28 cellular contexts compared by ENCODE assay signal in the genomic region with DNA sequence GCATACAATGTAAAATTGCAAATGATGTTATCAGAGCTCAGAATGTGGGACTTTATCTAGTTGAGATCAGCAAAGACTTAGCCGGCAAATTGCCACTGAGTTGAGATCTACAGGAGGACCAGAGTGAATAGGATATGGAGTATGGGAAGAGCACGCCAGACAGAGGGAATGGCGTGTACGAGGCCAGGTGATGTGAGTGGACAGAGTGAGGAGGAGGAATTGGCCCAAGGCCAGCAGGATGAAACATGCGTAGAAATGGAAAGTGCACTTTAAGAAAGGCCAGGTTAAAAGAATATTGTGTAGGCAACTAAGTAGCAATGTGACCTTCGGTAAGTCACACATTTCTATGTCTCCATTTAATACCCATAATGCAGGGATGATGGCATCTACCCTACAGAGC.
"Had no signal": no experiment of that assay in that cellular context is flagged by ENCODE, and none has a peak within 500 bp of the region (broad histone marks: within the 10 kb centered on the region; RNA-seq: fewer than 3 reads in every experiment).

No MANE protein-coding gene starts in this region.

- H3K9me3 ChIP-seq: ascending aorta, MG63, SK-N-SH had no signal

- H3K4me3 ChIP-seq: ascending aorta, MG63, PC-9, SJSA1 had no signal

- DNase-seq: activated CD4-positive, alpha-beta T cell treated with anti-CD3 and anti-CD28 coated beads, Interleukin-2, amount 10 ng/mL, durations not matched to agents 24 days and 14 days; activated CD4-positive, alpha-beta T cell treated with anti-CD3 and anti-CD28 coated beads, Interleukin-2, amount 50 U/mL, for 4 hours; activated CD8-positive, alpha-beta T cell treated with anti-CD3 and anti-CD28 coated beads for 36 hours; activated gamma-delta T cell; activated naive CD4-positive, alpha-beta T cell treated with Interleukin-2 at 50 U/mL for 16 hours; activated naive CD8-positive, alpha-beta T cell treated with anti-CD3 and anti-CD28 coated beads, Interleukin-2, amount 10 ng/mL, durations not matched to agents 7 days and 5 days; activated T-cell treated with anti-CD3 and anti-CD28 coated beads, Interleukin-2, amount 50 U/mL, for 1 hour; activated T-cell treated with anti-CD3 and anti-CD28 coated beads, Interleukin-2, amount 50 U/mL, for 72 hours; amygdala; caudate nucleus; cerebellar nuclear complex; Kasumi-1; KG1; MG63; NCI-H1048; NCI-H1105 treated with DMSO at 0.1 percent for 48 hours; NCI-H1436; NCI-H1694; NCI-H1930; NCI-H2081 treated with DMSO at 0.1 percent for 48 hours; NCI-H345; NCI-H524 treated with DMSO at 0.1 percent for 48 hours; PC-9; SHP77 treated with DMSO at 0.1 percent for 48 hours; SK-N-SH had no signal

- ATAC-seq: activated CD8-positive, alpha-beta T cell treated with anti-CD3 and anti-CD28 coated beads for 36 hours; activated T-cell treated with anti-CD3 and anti-CD28 coated beads, Interleukin-2, amount 50 U/mL, for 72 hours; activated T-helper 17 cell treated with anti-CD3 and anti-CD28 coated beads, Interleukin-2, amount 50 U/mL, for 72 hours had no signal

- H3K27me3 ChIP-seq: ascending aorta, MG63, SJSA1 had no signal

- H3K36me3 ChIP-seq: MG63, SJSA1 had no signal

- H3K27ac ChIP-seq: ascending aorta, PC-9, SJSA1 had no signal

- H3K9ac ChIP-seq: SK-N-SH had no signal

- H3K4me2 ChIP-seq: PC-9, SK-N-SH had no signal

- H3K4me1 ChIP-seq: ascending aorta had no signal
